ENCODE assay signal across 18 cellular contexts in the genomic region with DNA sequence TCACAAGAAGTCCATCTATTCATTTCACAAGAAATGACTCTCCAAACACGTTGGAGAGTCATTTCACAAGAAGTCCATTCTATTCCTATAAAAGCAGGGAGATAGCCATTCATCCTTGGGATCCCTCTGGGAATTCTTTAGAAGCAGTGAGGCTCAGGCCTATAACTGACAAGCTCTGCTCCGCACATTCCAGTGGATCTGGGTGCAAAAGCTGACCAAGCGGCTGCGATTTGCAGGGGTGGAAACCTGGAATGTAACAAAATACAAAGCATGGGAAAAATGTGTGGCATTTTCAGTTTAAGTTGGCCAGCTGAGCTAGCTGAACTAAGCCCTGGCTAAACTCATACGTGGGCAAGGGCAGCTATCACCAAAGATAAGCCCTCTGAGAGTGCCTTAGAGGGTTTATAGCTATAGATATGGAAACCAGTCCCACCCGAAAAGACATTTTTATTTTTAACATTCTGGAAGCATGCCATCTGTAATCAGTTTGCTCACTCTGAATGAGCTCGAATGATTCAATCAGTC. TPM values are rescaled to one million over a fixed set of nuclear protein-coding genes. Genes with fewer than 3 reads are reported as not detected.
DNase-seq lines count a peak whose midpoint lies in the region; ATAC-seq and TF ChIP-seq lines count a peak whose summit lies in the region.
"Had no signal": no experiment of that assay in that cellular context is flagged by ENCODE, and none has a peak within 500 bp of the region (broad histone marks: within the 10 kb centered on the region; RNA-seq: fewer than 3 reads in every experiment).

No MANE protein-coding gene starts in this region.

- intact Hi-C loops in Right ventricle myocardium superior (cut with DNase I), result no loop called here

- ATAC-seq in Right ventricle myocardium superior (ENCODE audit: poor library complexity), result no peak
- ATAC-seq in thoracic aorta (ENCODE audit: insufficient number of reproducible peaks, low FRiP score, low read depth), result no peak
- ATAC-seq in HG02798 (IDR thresholded peaks at IDR 0.05; ENCODE audit: poor library complexity, unreplicated experiment), result no peak
- no peak for ATAC-seq in GM18867 (IDR thresholded peaks at IDR 0.05; ENCODE audit: unreplicated experiment)

- H3K9me3 ChIP-seq in cardiac muscle cell (ENCODE audit: low read depth) (no peaks in the 10 kb centered on the region), thoracic aorta (no peaks in the 10 kb centered on the region)
- H3K9me3 ChIP-seq: thyroid gland had no signal

- H3K4me1 ChIP-seq in cardiac muscle cell (ENCODE audit: low read depth) (peaks cover 30% of the 10 kb centered on the region), thoracic aorta (ENCODE audit: control insufficient read depth in 1 of 2, low read depth in 2 of 2) (peaks cover 9 to 25% of the 10 kb centered on the region in 2 donors)
- H3K4me1 ChIP-seq: thyroid gland had no signal

- DNase-seq in cardiac muscle cell (ENCODE audit: low read depth in 1 of 2, low spot score in 1 of 2) (peak; percentile 54 to 92), Right ventricle myocardium superior (no peak), amniotic epithelial cell (ENCODE audit: low read depth) (peak; percentile 91), kidney glomerular epithelial cell (lab: John Stamatoyannopoulos, UW) (peak; percentile 32), thoracic aorta (ENCODE audit: low spot score) (no peak)
- no peak for DNase-seq in activated T-cell treated with anti-CD3 and anti-CD28 coated beads, Interleukin-2, amount 50 U/mL, for 1 hour
- DNase-seq: amygdala; DMS79; effector CD8-positive, alpha-beta T cell; GOT3; NCI-H2171 treated with DMSO at 0.1 percent for 48 hours; SW 1271; thyroid gland had no signal

- H3K36me3 ChIP-seq in cardiac muscle cell (no peaks in the 10 kb centered on the region), thoracic aorta (no peaks in the 10 kb centered on the region)
- H3K36me3 ChIP-seq: thyroid gland had no signal

- H3K4me3 ChIP-seq in cardiac muscle cell (no peak overlapping the region), thoracic aorta (peak overlapping the region; percentile 26)
- H3K4me3 ChIP-seq: thyroid gland had no signal

- H3K27me3 ChIP-seq in cardiac muscle cell (no peaks in the 10 kb centered on the region), thoracic aorta (replicated peaks; ENCODE audit: insufficient read depth) (no peaks in the 10 kb centered on the region)
- H3K27me3 ChIP-seq: thyroid gland had no signal

- H3K27ac ChIP-seq in cardiac muscle cell, result peak overlapping the region; percentile 95
- H3K27ac ChIP-seq in thoracic aorta, result peak overlapping the region; percentile 22 to 38
- H3K27ac ChIP-seq: 22Rv1, thyroid gland had no signal

- no peak for TF ChIP-seq CTCF in cardiac muscle cell (IDR thresholded peaks at IDR 0.05; ENCODE audit: low read depth, low read length)
- no peak for TF ChIP-seq CTCF in thoracic aorta (IDR thresholded peaks at IDR 0.05)

RNA-seq across cellular contexts. Expression of a gene that starts 8.7 kb away (rescaled TPM):
- not detected in 2 replicates for total RNA-seq in cardiac muscle cell
- polyA plus RNA-seq in cardiac muscle cell, result not detected in 2 replicates
- not detected for total RNA-seq in Right ventricle myocardium superior
- total RNA-seq in thoracic aorta, result not detected
- total RNA-seq: glomerular endothelial cell, HT-29 had no signal

Comparison
In these comparisons a context has a peak if more than half of its experiments do, and no peak if none do; other contexts are left out.
1. DNase-seq: peak in cardiac muscle cell (2 of 2), amniotic epithelial cell (single experiment) and kidney glomerular epithelial cell (single experiment); none in Right ventricle myocardium superior (single experiment), thoracic aorta (single experiment) and activated T-cell treated with anti-CD3 and anti-CD28 coated beads, Interleukin-2, amount 50 U/mL, for 1 hour (single experiment).